ENCODE assay signal across 1 cellular context in genomic region chr6:37170273-37171140, GRCh38.
A peak's percentile ranks its signal among the peaks of the same experiment; 100 is the strongest.
TF ChIP-seq lines count a peak whose summit lies in the region.

No MANE protein-coding gene starts in this region.

TF ChIP-seq in K562, 482 proteins besides CTCF, POLR2A, EP300 and RAD21 (continued from another document and continues in another):
- TF ChIP-seq, protein P1, sequence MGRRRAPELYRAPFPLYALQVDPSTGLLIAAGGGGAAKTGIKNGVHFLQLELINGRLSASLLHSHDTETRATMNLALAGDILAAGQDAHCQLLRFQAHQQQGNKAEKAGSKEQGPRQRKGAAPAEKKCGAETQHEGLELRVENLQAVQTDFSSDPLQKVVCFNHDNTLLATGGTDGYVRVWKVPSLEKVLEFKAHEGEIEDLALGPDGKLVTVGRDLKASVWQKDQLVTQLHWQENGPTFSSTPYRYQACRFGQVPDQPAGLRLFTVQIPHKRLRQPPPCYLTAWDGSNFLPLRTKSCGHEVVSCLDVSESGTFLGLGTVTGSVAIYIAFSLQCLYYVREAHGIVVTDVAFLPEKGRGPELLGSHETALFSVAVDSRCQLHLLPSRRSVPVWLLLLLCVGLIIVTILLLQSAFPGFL (CRISPR knock-in tag; IDR thresholded peaks at IDR 0.05): no peak
- TF ChIP-seq ZNF79 (CRISPR knock-in tag; IDR thresholded peaks at IDR 0.05; ENCODE audit: low read depth) (no peak), RBM25 (IDR thresholded peaks at IDR 0.05; ENCODE audit: low read depth, low read length, severe bottlenecking) (peak; percentile 6), RCOR1 (IDR thresholded peaks at IDR 0.05; ENCODE audit: borderline replicate concordance in 1 of 2, low read depth in 2 of 2, low read length in 2 of 2) (no peak; a peak in 1 of 4 replicates), ZBTB5 (IDR thresholded peaks at IDR 0.05) (no peak), ZNF324 (CRISPR knock-in tag; IDR thresholded peaks at IDR 0.05) (no peak), POLR2AphosphoS2 (IDR thresholded peaks at IDR 0.05; ENCODE audit: low read length) (no peak), KDM1A (IDR thresholded peaks at IDR 0.05) (no peak), TBP (optimal IDR thresholded peaks at IDR 0.05; ENCODE audit: low read depth, low read length) (peak; percentile 26), ARID2 (IDR thresholded peaks at IDR 0.05) (0 out of 2 replicates have a peak, but pooled peaks have one; percentile 21), HNRNPLL (IDR thresholded peaks at IDR 0.05; ENCODE audit: low read depth, low read length, poor library complexity, severe bottlenecking) (peak; percentile 13), FUS (optimal IDR thresholded peaks at IDR 0.05; ENCODE audit: low read depth, low read length) (peak; percentile 82), ETV5 (CRISPR knock-in tag; IDR thresholded peaks at IDR 0.05; ENCODE audit: low read depth) (0 out of 2 replicates have a peak, but pooled peaks have one; percentile 70), TAF1 (IDR thresholded peaks at IDR 0.05; ENCODE audit: control insufficient read depth, extremely low read depth, insufficient read depth, low read length, severe bottlenecking) (peak; percentile 56), CCAR2 (IDR thresholded peaks at IDR 0.05; ENCODE audit: low read depth, low read length) (no peak), NFXL1 (CRISPR knock-in tag; IDR thresholded peaks at IDR 0.05) (no peak), MXI1 (IDR thresholded peaks at IDR 0.05; ENCODE audit: low read depth, low read length) (0 out of 2 replicates have a peak, but pooled peaks have one; percentile 10), CAMTA2 (CRISPR knock-in tag; conservative IDR thresholded peaks at IDR 0.05) (peak; percentile 70; the same call in 1 of the 2 replicates), RUNX1 (IDR thresholded peaks at IDR 0.05; ENCODE audit: low read depth) (0 out of 2 replicates have a peak, but pooled peaks have one; percentile 35), PATZ1 (CRISPR knock-in tag; IDR thresholded peaks at IDR 0.05; ENCODE audit: borderline replicate concordance) (no peak), HNRNPL (IDR thresholded peaks at IDR 0.05; ENCODE audit: low read depth, low read length) (peak; percentile 75), NFE2 (IDR thresholded peaks at IDR 0.05; ENCODE audit: low read depth) (no peak), NONO (IDR thresholded peaks at IDR 0.05; ENCODE audit: low read depth in 2 of 2, low read length in 1 of 2) (peak in 1 of 2 experiments; percentile 90; a peak in 2 of 4 replicates), PPARD (CRISPR knock-in tag; IDR thresholded peaks at IDR 0.05) (no peak), THRB (CRISPR knock-in tag; conservative IDR thresholded peaks at IDR 0.05) (no peak)
- TF ChIP-seq, protein P2, sequence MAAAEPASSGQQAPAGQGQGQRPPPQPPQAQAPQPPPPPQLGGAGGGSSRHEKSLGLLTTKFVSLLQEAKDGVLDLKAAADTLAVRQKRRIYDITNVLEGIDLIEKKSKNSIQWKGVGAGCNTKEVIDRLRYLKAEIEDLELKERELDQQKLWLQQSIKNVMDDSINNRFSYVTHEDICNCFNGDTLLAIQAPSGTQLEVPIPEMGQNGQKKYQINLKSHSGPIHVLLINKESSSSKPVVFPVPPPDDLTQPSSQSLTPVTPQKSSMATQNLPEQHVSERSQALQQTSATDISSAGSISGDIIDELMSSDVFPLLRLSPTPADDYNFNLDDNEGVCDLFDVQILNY (CRISPR knock-in tag; IDR thresholded peaks at IDR 0.05): no peak
- TF ChIP-seq, protein P3, sequence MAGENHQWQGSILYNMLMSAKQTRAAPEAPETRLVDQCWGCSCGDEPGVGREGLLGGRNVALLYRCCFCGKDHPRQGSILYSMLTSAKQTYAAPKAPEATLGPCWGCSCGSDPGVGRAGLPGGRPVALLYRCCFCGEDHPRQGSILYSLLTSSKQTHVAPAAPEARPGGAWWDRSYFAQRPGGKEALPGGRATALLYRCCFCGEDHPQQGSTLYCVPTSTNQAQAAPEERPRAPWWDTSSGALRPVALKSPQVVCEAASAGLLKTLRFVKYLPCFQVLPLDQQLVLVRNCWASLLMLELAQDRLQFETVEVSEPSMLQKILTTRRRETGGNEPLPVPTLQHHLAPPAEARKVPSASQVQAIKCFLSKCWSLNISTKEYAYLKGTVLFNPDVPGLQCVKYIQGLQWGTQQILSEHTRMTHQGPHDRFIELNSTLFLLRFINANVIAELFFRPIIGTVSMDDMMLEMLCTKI (IDR thresholded peaks at IDR 0.05; ENCODE audit: partially characterized antibody): no peak
- TF ChIP-seq, protein P4, sequence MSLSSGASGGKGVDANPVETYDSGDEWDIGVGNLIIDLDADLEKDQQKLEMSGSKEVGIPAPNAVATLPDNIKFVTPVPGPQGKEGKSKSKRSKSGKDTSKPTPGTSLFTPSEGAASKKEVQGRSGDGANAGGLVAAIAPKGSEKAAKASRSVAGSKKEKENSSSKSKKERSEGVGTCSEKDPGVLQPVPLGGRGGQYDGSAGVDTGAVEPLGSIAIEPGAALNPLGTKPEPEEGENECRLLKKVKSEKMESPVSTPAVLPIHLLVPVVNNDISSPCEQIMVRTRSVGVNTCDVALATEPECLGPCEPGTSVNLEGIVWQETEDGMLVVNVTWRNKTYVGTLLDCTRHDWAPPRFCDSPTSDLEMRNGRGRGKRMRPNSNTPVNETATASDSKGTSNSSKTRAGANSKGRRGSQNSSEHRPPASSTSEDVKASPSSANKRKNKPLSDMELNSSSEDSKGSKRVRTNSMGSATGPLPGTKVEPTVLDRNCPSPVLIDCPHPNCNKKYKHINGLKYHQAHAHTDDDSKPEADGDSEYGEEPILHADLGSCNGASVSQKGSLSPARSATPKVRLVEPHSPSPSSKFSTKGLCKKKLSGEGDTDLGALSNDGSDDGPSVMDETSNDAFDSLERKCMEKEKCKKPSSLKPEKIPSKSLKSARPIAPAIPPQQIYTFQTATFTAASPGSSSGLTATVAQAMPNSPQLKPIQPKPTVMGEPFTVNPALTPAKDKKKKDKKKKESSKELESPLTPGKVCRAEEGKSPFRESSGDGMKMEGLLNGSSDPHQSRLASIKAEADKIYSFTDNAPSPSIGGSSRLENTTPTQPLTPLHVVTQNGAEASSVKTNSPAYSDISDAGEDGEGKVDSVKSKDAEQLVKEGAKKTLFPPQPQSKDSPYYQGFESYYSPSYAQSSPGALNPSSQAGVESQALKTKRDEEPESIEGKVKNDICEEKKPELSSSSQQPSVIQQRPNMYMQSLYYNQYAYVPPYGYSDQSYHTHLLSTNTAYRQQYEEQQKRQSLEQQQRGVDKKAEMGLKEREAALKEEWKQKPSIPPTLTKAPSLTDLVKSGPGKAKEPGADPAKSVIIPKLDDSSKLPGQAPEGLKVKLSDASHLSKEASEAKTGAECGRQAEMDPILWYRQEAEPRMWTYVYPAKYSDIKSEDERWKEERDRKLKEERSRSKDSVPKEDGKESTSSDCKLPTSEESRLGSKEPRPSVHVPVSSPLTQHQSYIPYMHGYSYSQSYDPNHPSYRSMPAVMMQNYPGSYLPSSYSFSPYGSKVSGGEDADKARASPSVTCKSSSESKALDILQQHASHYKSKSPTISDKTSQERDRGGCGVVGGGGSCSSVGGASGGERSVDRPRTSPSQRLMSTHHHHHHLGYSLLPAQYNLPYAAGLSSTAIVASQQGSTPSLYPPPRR (CRISPR knock-in tag; IDR thresholded peaks at IDR 0.05; ENCODE audit: borderline replicate concordance): no peak; the same call in 1 of the 2 replicates
- TF ChIP-seq, protein P5, sequence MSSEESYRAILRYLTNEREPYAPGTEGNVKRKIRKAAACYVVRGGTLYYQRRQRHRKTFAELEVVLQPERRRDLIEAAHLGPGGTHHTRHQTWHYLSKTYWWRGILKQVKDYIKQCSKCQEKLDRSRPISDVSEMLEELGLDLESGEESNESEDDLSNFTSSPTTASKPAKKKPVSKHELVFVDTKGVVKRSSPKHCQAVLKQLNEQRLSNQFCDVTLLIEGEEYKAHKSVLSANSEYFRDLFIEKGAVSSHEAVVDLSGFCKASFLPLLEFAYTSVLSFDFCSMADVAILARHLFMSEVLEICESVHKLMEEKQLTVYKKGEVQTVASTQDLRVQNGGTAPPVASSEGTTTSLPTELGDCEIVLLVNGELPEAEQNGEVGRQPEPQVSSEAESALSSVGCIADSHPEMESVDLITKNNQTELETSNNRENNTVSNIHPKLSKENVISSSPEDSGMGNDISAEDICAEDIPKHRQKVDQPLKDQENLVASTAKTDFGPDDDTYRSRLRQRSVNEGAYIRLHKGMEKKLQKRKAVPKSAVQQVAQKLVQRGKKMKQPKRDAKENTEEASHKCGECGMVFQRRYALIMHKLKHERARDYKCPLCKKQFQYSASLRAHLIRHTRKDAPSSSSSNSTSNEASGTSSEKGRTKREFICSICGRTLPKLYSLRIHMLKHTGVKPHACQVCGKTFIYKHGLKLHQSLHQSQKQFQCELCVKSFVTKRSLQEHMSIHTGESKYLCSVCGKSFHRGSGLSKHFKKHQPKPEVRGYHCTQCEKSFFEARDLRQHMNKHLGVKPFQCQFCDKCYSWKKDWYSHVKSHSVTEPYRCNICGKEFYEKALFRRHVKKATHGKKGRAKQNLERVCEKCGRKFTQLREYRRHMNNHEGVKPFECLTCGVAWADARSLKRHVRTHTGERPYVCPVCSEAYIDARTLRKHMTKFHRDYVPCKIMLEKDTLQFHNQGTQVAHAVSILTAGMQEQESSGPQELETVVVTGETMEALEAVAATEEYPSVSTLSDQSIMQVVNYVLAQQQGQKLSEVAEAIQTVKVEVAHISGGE (CRISPR knock-in tag; IDR thresholded peaks at IDR 0.05): peak in 1 of 3 experiments; percentile 20; a peak in 1 of 6 replicates
- TF ChIP-seq, protein P6, sequence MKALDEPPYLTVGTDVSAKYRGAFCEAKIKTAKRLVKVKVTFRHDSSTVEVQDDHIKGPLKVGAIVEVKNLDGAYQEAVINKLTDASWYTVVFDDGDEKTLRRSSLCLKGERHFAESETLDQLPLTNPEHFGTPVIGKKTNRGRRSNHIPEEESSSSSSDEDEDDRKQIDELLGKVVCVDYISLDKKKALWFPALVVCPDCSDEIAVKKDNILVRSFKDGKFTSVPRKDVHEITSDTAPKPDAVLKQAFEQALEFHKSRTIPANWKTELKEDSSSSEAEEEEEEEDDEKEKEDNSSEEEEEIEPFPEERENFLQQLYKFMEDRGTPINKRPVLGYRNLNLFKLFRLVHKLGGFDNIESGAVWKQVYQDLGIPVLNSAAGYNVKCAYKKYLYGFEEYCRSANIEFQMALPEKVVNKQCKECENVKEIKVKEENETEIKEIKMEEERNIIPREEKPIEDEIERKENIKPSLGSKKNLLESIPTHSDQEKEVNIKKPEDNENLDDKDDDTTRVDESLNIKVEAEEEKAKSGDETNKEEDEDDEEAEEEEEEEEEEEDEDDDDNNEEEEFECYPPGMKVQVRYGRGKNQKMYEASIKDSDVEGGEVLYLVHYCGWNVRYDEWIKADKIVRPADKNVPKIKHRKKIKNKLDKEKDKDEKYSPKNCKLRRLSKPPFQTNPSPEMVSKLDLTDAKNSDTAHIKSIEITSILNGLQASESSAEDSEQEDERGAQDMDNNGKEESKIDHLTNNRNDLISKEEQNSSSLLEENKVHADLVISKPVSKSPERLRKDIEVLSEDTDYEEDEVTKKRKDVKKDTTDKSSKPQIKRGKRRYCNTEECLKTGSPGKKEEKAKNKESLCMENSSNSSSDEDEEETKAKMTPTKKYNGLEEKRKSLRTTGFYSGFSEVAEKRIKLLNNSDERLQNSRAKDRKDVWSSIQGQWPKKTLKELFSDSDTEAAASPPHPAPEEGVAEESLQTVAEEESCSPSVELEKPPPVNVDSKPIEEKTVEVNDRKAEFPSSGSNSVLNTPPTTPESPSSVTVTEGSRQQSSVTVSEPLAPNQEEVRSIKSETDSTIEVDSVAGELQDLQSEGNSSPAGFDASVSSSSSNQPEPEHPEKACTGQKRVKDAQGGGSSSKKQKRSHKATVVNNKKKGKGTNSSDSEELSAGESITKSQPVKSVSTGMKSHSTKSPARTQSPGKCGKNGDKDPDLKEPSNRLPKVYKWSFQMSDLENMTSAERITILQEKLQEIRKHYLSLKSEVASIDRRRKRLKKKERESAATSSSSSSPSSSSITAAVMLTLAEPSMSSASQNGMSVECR (CRISPR knock-in tag; IDR thresholded peaks at IDR 0.05): peak; percentile 84
